In the genomic region with DNA sequence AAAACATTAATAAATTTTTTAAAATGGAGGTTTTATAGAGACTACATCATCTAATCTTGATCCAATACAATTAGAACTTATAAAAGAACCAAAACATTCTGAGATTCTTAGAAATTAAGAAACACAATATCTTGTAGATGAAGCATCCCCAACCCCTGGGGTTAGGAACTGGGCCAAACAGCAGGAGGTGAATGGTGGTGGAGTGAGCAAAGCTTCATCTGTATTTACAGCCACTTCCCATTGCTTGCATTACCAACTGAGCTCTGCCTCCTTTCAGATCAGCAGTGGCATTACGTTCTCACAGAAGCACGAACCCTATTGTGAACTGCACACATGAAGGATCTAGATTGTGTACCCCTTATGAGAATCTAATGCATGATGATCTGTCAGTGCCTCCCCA, we compare ENCODE assay signal across 28 cellular contexts.
"Had no signal": no experiment of that assay in that cellular context is flagged by ENCODE, and none has a peak within 500 bp of the region (broad histone marks: within the 10 kb centered on the region; RNA-seq: fewer than 3 reads in every experiment).

No MANE protein-coding gene starts in this region.

- H3K4me1 ChIP-seq: left ventricle myocardium inferior, neural progenitor cell, pancreas, prostate gland, spleen, suprapubic skin, tibial artery, upper lobe of right lung had no signal

- H2AFZ ChIP-seq: neural progenitor cell had no signal

- H3K4me3 Mint-ChIP-seq: immature natural killer cell; mesothelial cell of epicardium; naive B cell; natural killer cell; nephron progenitor cell; neural progenitor cell; stimulated activated effector memory CD8-positive, alpha-beta T cell treated with anti-CD3 and anti-CD28 coated beads, Interleukin-12 subunit alpha, Interleukin-12 subunit beta, amount 100 ng/mL, for 72 hours; stimulated activated naive CD8-positive, alpha-beta T cell treated with anti-CD3 and anti-CD28 coated beads, Interleukin-15, Interleukin-2, amounts not matched to agents 100 ng/mL and 50 ng/mL, for 24 hours had no signal

- H3K4me1 Mint-ChIP-seq: immature natural killer cell; mesothelial cell of epicardium; naive B cell; natural killer cell; nephron progenitor cell; neural progenitor cell; stimulated activated effector memory CD8-positive, alpha-beta T cell treated with anti-CD3 and anti-CD28 coated beads, Interleukin-12 subunit alpha, Interleukin-12 subunit beta, amount 100 ng/mL, for 72 hours had no signal

- ATAC-seq: natural killer cell; pancreas; right cardiac atrium; sciatic nerve; stimulated activated effector memory CD8-positive, alpha-beta T cell treated with anti-CD3 and anti-CD28 coated beads, Interleukin-12 subunit alpha, Interleukin-12 subunit beta, amount 100 ng/mL, for 72 hours; upper lobe of right lung had no signal

- H3K36me3 Mint-ChIP-seq: naive B cell, natural killer cell had no signal

- H3K27ac Mint-ChIP-seq: immature natural killer cell; mesothelial cell of epicardium; naive B cell; natural killer cell; nephron progenitor cell; neural progenitor cell; stimulated activated effector memory CD8-positive, alpha-beta T cell treated with anti-CD3 and anti-CD28 coated beads, Interleukin-12 subunit alpha, Interleukin-12 subunit beta, amount 100 ng/mL, for 72 hours; stimulated activated naive CD8-positive, alpha-beta T cell treated with anti-CD3 and anti-CD28 coated beads, Interleukin-15, Interleukin-2, amounts not matched to agents 100 ng/mL and 50 ng/mL, for 24 hours had no signal

- H3K9me3 Mint-ChIP-seq: immature natural killer cell; mesothelial cell of epicardium; naive B cell; natural killer cell; nephron progenitor cell; neural progenitor cell; stimulated activated effector memory CD8-positive, alpha-beta T cell treated with anti-CD3 and anti-CD28 coated beads, Interleukin-12 subunit alpha, Interleukin-12 subunit beta, amount 100 ng/mL, for 72 hours; stimulated activated naive CD8-positive, alpha-beta T cell treated with anti-CD3 and anti-CD28 coated beads, Interleukin-15, Interleukin-2, amounts not matched to agents 100 ng/mL and 50 ng/mL, for 24 hours had no signal

- H3K9me3 ChIP-seq: left ventricle myocardium inferior, pancreas, prostate gland, spleen, suprapubic skin, thoracic aorta, tibial artery, upper lobe of right lung had no signal

- H3K27me3 ChIP-seq: neural progenitor cell, pancreas, spleen, suprapubic skin, tibial artery, upper lobe of right lung had no signal

- H3K4me2 ChIP-seq: neural progenitor cell had no signal

- DNase-seq: hippocampal formation; immature natural killer cell; islet precursor cell; left ventricle myocardium inferior; mesendoderm; naive B cell; natural killer cell; nephron progenitor cell; pancreas; posterior cingulate gyrus; retina; right cardiac atrium; spleen; stimulated activated CD4-positive, alpha-beta T cell treated with anti-CD3 and anti-CD28 coated beads, Interleukin-4, amount 100 ng/mL, for 24 hours; stimulated activated naive CD4-positive, alpha-beta T cell; tibial artery; trophoblast cell; upper lobe of right lung had no signal

- H3K4me3 ChIP-seq: left ventricle myocardium inferior, lung, neural progenitor cell, pancreas, prostate gland, skin epidermis, spleen, suprapubic skin, thoracic aorta, tibial artery, upper lobe of right lung had no signal

- H3K27ac ChIP-seq: left ventricle myocardium inferior, neural progenitor cell, pancreas, prostate gland, skin epidermis, spleen, suprapubic skin, thoracic aorta, tibial artery, upper lobe of right lung had no signal

- H3K27me3 Mint-ChIP-seq: naive B cell; stimulated activated naive CD8-positive, alpha-beta T cell treated with anti-CD3 and anti-CD28 coated beads, Interleukin-15, Interleukin-2, amounts not matched to agents 100 ng/mL and 50 ng/mL, for 24 hours had no signal

- H3K9ac ChIP-seq: neural progenitor cell had no signal

- H3K36me3 ChIP-seq: left ventricle myocardium inferior, pancreas, prostate gland, suprapubic skin, thoracic aorta, tibial artery, upper lobe of right lung had no signal
